13 cellular contexts compared by ENCODE assay signal in genomic region chr3:55624238-55624637, GRCh38.
DNase-seq lines count a peak whose midpoint lies in the region; ATAC-seq, FAIRE-seq and TF ChIP-seq lines count a peak whose summit lies in the region.
"Had no signal": no experiment of that assay in that cellular context is flagged by ENCODE, and none has a peak within 500 bp of the region (broad histone marks: within the 10 kb centered on the region; RNA-seq: fewer than 3 reads in every experiment).

No MANE protein-coding gene starts in this region.

- CTCF ChIA-PET in T-cell (lab: Charles Lee), result no interaction called here

- no peaks in the 10 kb centered on the region for H3K27me3 Mint-ChIP-seq in glutamatergic neuron (ENCODE audit: unreplicated experiment)
- H3K27me3 Mint-ChIP-seq in T-cell, result peaks cover 3 to 4% of the 10 kb centered on the region in 2 donors

- H3K27ac ChIP-seq in epithelial cell of prostate, result peak overlapping the region; percentile 43
- H3K27ac ChIP-seq: cardiac muscle cell had no signal

- POLR2A ChIA-PET in T-cell (lab: Charles Lee), result no interaction called here

- H3K4me3 Mint-ChIP-seq in glutamatergic neuron (ENCODE audit: unreplicated experiment) (no peak overlapping the region), T-cell (no peak overlapping the region)

- H3K36me3 Mint-ChIP-seq in glutamatergic neuron (ENCODE audit: unreplicated experiment) (no peaks in the 10 kb centered on the region), T-cell (no peaks in the 10 kb centered on the region)

- H3K27ac Mint-ChIP-seq in glutamatergic neuron (ENCODE audit: unreplicated experiment) (no peak overlapping the region), T-cell (no peak overlapping the region)

- DNase-seq in GM12892 (ENCODE audit: insufficient read length) (no peak), RCC 7860 (ENCODE audit: low spot score) (peak; percentile 89), epithelial cell of prostate (ENCODE audit: low read depth, low spot score) (peak; percentile 78), pons (ENCODE audit: low spot score) (peak; percentile 81), glutamatergic neuron (no peak), T-cell (no peak), DMS153 (lab: John Stamatoyannopoulos, UW) (no peak), H54 (ENCODE audit: insufficient read length, low spot score) (no peak)
- DNase-seq: activated CD4-positive, alpha-beta T cell treated with anti-CD3 and anti-CD28 coated beads for 48 hours; Karpas-422; NCI-H446; stimulated activated naive CD4-positive, alpha-beta T cell treated with Interleukin-2 at 50 U/mL for 16 hours had no signal

- ATAC-seq in T-cell (replicated peaks in 1 of 4), result no peak

- FAIRE-seq in GM12892 (lab: Jason Lieb, UNC) (peak; percentile 54), RCC 7860 (lab: Jason Lieb, UNC) (no peak), H54 (lab: Jason Lieb, UNC) (no peak)

- TF ChIP-seq POLR2A in GM12892 (IDR thresholded peaks at IDR 0.05; ENCODE audit: low read depth, low read length) (no peak), H54 (IDR thresholded peaks at IDR 0.05; ENCODE audit: low read depth, low read length) (no peak)

- H3K9me3 Mint-ChIP-seq in glutamatergic neuron (ENCODE audit: unreplicated experiment) (no peaks in the 10 kb centered on the region), T-cell (no peaks in the 10 kb centered on the region)

- no peaks in the 10 kb centered on the region for H3K4me1 Mint-ChIP-seq in glutamatergic neuron (ENCODE audit: low read depth, unreplicated experiment)
- no peaks in the 10 kb centered on the region for H3K4me1 Mint-ChIP-seq in T-cell

- TF ChIP-seq CTCF in glutamatergic neuron (IDR thresholded peaks at IDR 0.05; ENCODE audit: partially characterized antibody, unreplicated experiment), result no peak

Comparison
In these comparisons a context has a peak if more than half of its experiments do, and no peak if none do; other contexts are left out.
1. DNase-seq: peak in RCC 7860 (single experiment), epithelial cell of prostate (single experiment) and pons (single experiment); none in GM12892 (single experiment), glutamatergic neuron (single experiment), T-cell (0 of 34), DMS153 (single experiment) and H54 (single experiment).